In the genomic region with DNA sequence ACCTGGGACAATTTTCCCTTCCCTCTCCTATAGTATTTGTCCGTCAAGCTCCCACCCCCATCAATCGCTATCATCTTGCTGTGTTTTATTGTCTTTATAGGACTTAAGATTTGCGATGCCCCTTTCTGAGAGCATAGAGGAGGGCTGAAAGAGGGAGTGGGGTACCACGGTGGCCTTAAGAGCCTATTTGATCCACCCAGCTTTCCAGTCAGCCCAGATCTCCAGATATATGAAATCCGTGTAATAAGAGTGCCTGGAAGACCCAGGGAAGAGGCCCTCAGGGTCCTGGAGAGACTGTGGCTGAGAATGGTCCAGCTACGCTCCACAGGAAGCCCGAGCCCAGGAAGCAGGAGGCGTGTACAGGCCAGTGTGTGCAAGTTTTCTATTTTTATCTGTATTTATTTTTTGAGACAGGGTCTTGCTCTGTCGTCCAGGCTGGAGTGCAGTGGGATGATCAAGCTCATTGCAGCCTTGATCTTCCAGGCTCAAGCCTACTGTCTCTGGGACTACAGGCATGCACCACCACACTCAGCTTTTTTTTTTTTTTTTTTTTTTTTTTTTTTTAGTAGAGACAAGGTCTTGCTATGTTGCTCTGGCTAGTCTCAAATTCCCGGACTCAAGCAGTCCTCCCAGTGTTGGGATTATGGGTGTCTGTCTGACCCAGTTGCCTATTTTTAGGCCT, we compare ENCODE assay signal across 9 cellular contexts. TPM values are rescaled to one million over a fixed set of nuclear protein-coding genes. Genes with fewer than 3 reads are reported as not detected.
A peak's percentile ranks its signal among the peaks of the same experiment; 100 is the strongest.
DNase-seq lines count a peak whose midpoint lies in the region; ATAC-seq and TF ChIP-seq lines count a peak whose summit lies in the region.
"Had no signal": no experiment of that assay in that cellular context is flagged by ENCODE, and none has a peak within 500 bp of the region (broad histone marks: within the 10 kb centered on the region; RNA-seq: fewer than 3 reads in every experiment).

No MANE protein-coding gene starts in this region.

- peaks cover 39% of the 10 kb centered on the region for H3K9me1 ChIP-seq in IMR-90 (ENCODE audit: insufficient read depth, low read length)

- H2AFZ ChIP-seq in IMR-90 (replicated peaks; ENCODE audit: low read length, poor library complexity) = peak overlapping the region; percentile 47

- no peak overlapping the region; the same call in 1 of the 2 replicates for H4K91ac ChIP-seq in IMR-90 (ENCODE audit: insufficient read depth, low read depth, low read length)

- H3K9me3 Mint-ChIP-seq in natural killer cell treated with Interleukin-12 subunit alpha and Interleukin-12 subunit beta and Interleukin-15 and Interleukin-18, amount 100 ng/mL, for 72 hours = no peaks in the 10 kb centered on the region

- dilution Hi-C loops in IMR-90 (cut with HindIII; ENCODE audit: low sequenced_read_pairs, unreplicated experiment) = no loop called here

- H2BK120ac ChIP-seq in IMR-90 (ENCODE audit: low read depth, low read length) = peak overlapping the region; percentile 53; the same call in 1 of the 2 replicates

- in situ Hi-C loops in IMR-90 (cut with MboI; ENCODE audit: low sequenced_read_pairs) = no loop called here

- peak overlapping the region; percentile 31 for H3K23ac ChIP-seq in IMR-90 (ENCODE audit: low read depth, low read length)

- peak overlapping the region; percentile 70 for H2AK5ac ChIP-seq in IMR-90 (ENCODE audit: low read depth, low read length)

- H3K79me1 ChIP-seq in IMR-90 (ENCODE audit: low read depth in 1 of 2, low read length in 2 of 2) = peaks cover 31 to 82% of the 10 kb centered on the region in 2 experiments

- H3K36me3 ChIP-seq in BLaER1 = peaks cover 65% of the 10 kb centered on the region
- peaks cover 43% of the 10 kb centered on the region for H3K36me3 ChIP-seq in IMR-90 (ENCODE audit: control insufficient read depth, insufficient read depth, low read length)

- peak overlapping the region; percentile 71 to 76 for H3K27ac Mint-ChIP-seq in natural killer cell treated with Interleukin-12 subunit alpha and Interleukin-12 subunit beta and Interleukin-15 and Interleukin-18, amount 100 ng/mL, for 72 hours

- peak overlapping the region; percentile 60 for H2AK9ac ChIP-seq in IMR-90 (replicated peaks; ENCODE audit: low read depth, low read length, poor library complexity)

- H3K27me3 ChIP-seq in BLaER1 = no peaks in the 10 kb centered on the region
- no peaks in the 10 kb centered on the region for H3K27me3 ChIP-seq in IMR-90 (ENCODE audit: control insufficient read depth, insufficient read depth, low read length)
- H3K27me3 ChIP-seq: pancreas had no signal

- CTCF ChIA-PET in IMR-90 (lab: Yijun Ruan, JAX) = interaction anchor here (1.0 kb wide), 1 partner anchor 53 kb away, joined by 3 read pairs; no protein-coding TSS in a partner anchor

- POLR2A ChIA-PET in IMR-90 (lab: Charles Lee; ENCODE audit: unreplicated experiment) = interaction anchor here (0.6 kb wide), 2 partner anchors 23 to 110 kb away, joined by 3 to 5 read pairs; no protein-coding TSS in a partner anchor

- peak overlapping the region; percentile 66 for H3K4ac ChIP-seq in IMR-90 (ENCODE audit: low read depth, low read length)

- TF ChIP-seq POLR2A in IMR-90 (IDR thresholded peaks at IDR 0.05; ENCODE audit: low read depth, low read length) = no peak

- no peak overlapping the region for H3K18ac ChIP-seq in IMR-90 (ENCODE audit: low read depth, low read length)

- peak overlapping the region; percentile 53 for H2BK5ac ChIP-seq in IMR-90 (ENCODE audit: low read depth, low read length, poor library complexity, severe bottlenecking)

- no peak overlapping the region for H3K27ac ChIP-seq in BLaER1
- H3K27ac ChIP-seq in IMR-90 (ENCODE audit: insufficient read depth, low read length) = peak overlapping the region; percentile 70; the same call in 1 of the 2 replicates

- peak overlapping the region; percentile 23 for H2BK20ac ChIP-seq in IMR-90 (ENCODE audit: low read depth, low read length)

- TF ChIP-seq CTCF in IMR-90 (conservative IDR thresholded peaks at IDR 0.05; ENCODE audit: low read depth, low read length) = no peak

- H3K27me3 Mint-ChIP-seq in natural killer cell treated with Interleukin-12 subunit alpha and Interleukin-12 subunit beta and Interleukin-15 and Interleukin-18, amount 100 ng/mL, for 72 hours = no peaks in the 10 kb centered on the region

- no TSS peak for BruUV-seq in IMR-90 (replicated peaks; lab: Mats Ljungman, UMichigan)

- 0 out of 2 replicates have a peak overlapping the region, but pooled peaks have one; percentile 29 for H3K14ac ChIP-seq in IMR-90 (replicated peaks; ENCODE audit: low read depth, low read length)

- intact Hi-C loops in IMR-90 (cut with micrococcal nuclease) = loop anchor here (5.0 kb wide), 1 partner anchor 219 kb away; a partner anchor contains a TSS

- H3K4me3 ChIP-seq in BLaER1 (peak overlapping the region; percentile 89; the same call in 1 of the 2 replicates), IMR-90 (ENCODE audit: insufficient read depth, low read depth, low read length) (no peak overlapping the region)

- H4K5ac ChIP-seq in IMR-90 (ENCODE audit: low read depth, low read length) = no peak overlapping the region

- peaks cover 77% of the 10 kb centered on the region for H4K20me1 ChIP-seq in BLaER1
- H4K20me1 ChIP-seq in IMR-90 (ENCODE audit: insufficient read depth, low read length) = peaks cover 44% of the 10 kb centered on the region

- H3K36me3 Mint-ChIP-seq in natural killer cell treated with Interleukin-12 subunit alpha and Interleukin-12 subunit beta and Interleukin-15 and Interleukin-18, amount 100 ng/mL, for 72 hours = peaks cover 6% of the 10 kb centered on the region

- H3K4me1 Mint-ChIP-seq in natural killer cell treated with Interleukin-12 subunit alpha and Interleukin-12 subunit beta and Interleukin-15 and Interleukin-18, amount 100 ng/mL, for 72 hours (ENCODE audit: low read depth in 2 of 2) = peaks cover 21 to 23% of the 10 kb centered on the region in 2 donors

- peak; percentile 10 for DNase-seq in IMR-90
- DNase-seq in cerebellar cortex (ENCODE audit: low spot score) = peak; percentile 47
- no peak for DNase-seq in natural killer cell treated with Interleukin-12 subunit alpha and Interleukin-12 subunit beta and Interleukin-15 and Interleukin-18, amount 100 ng/mL, for 72 hours (ENCODE audit: low spot score)
- no peak for DNase-seq in NCI-H82 (lab: John Stamatoyannopoulos, UW)
- no peak for DNase-seq in NCI-H524 treated with DMSO at 0.1 percent for 48 hours (lab: John Stamatoyannopoulos, UW)
- no peak for DNase-seq in NCI-H748 treated with DMSO at 0.1 percent for 48 hours (lab: John Stamatoyannopoulos, UW)

- peak overlapping the region; percentile 97 for H3K4me2 ChIP-seq in BLaER1
- no peak overlapping the region for H3K4me2 ChIP-seq in IMR-90 (ENCODE audit: low read depth, low read length)

- no peaks in the 10 kb centered on the region for H3K9me3 ChIP-seq in BLaER1
- H3K9me3 ChIP-seq in IMR-90 (ENCODE audit: control insufficient read depth, insufficient read depth, low read length) = no peaks in the 10 kb centered on the region
- H3K9me3 ChIP-seq: pancreas had no signal

- peak overlapping the region in 1 of 2 experiments; percentile 52; a peak in 1 of 4 replicates for H4K8ac ChIP-seq in IMR-90 (ENCODE audit: low read depth in 2 of 2, low read length in 2 of 2)

- no peak for ATAC-seq in IMR-90 (ENCODE audit: low read depth)
- ATAC-seq in natural killer cell treated with Interleukin-12 subunit alpha and Interleukin-12 subunit beta and Interleukin-15 and Interleukin-18, amount 100 ng/mL, for 72 hours = no peak
- ATAC-seq in GM18520 (IDR thresholded peaks at IDR 0.05; ENCODE audit: unreplicated experiment) = no peak

- 67% methylated on average over 3 of the region's 10 CpGs; no CpG with 5 or more reads in 1 of the 2 experiments for WGBS in IMR-90 (ENCODE audit: extremely low coverage in 2 of 2, insufficient read length in 1 of 2), 2 experiments

- H3K4me1 ChIP-seq in BLaER1 = peaks cover 48% of the 10 kb centered on the region
- H3K4me1 ChIP-seq in IMR-90 (ENCODE audit: control insufficient read depth, insufficient read depth, low read length) = peaks cover 47% of the 10 kb centered on the region

- no peak for TF ChIP-seq RAD21 in IMR-90 (IDR thresholded peaks at IDR 0.05; ENCODE audit: low read length)

- H3K4me3 Mint-ChIP-seq in natural killer cell treated with Interleukin-12 subunit alpha and Interleukin-12 subunit beta and Interleukin-15 and Interleukin-18, amount 100 ng/mL, for 72 hours = peak overlapping the region; percentile 94

- H3K9ac ChIP-seq in BLaER1 = peak overlapping the region; percentile 63
- H3K9ac ChIP-seq in IMR-90 (ENCODE audit: low read depth, low read length) = no peak overlapping the region

- 0 out of 2 replicates have a peak overlapping the region, but pooled peaks have one; percentile 31 for H3K56ac ChIP-seq in IMR-90 (ENCODE audit: extremely low read depth, insufficient read depth, low read length)

- H2BK15ac ChIP-seq in IMR-90 (ENCODE audit: low read depth, low read length) = 0 out of 3 replicates have a peak overlapping the region, but pooled peaks have one; percentile 6

TF ChIP-seq in IMR-90, 13 proteins besides CTCF, POLR2A, EP300 and RAD21 (continues in another document):
- TF ChIP-seq SMC3 (IDR thresholded peaks at IDR 0.05; ENCODE audit: low read depth, low read length) = no peak

RNA-seq across cellular contexts. Expression of a gene that starts 1.0 kb away (rescaled TPM):
- 21.0 and 21.9 TPM in 2 replicates for total RNA-seq in IMR-90 (2012; rRNA removed)
- 38.3 and 42.3 TPM in 2 replicates for polyA plus RNA-seq in IMR-90 (2012; rRNA removed)
- polyA plus RNA-seq in IMR-90 (2012; cell fraction: cytosol; rRNA removed) = 15.5 and 40.7 TPM in 2 replicates
- 71.9 and 123 TPM in 2 replicates for polyA plus RNA-seq in IMR-90 (2012; cell fraction: nucleus; rRNA removed; ENCODE audit: low replicate concordance)
- total RNA-seq in natural killer cell treated with Interleukin-12 subunit alpha and Interleukin-12 subunit beta and Interleukin-15 and Interleukin-18, amount 100 ng/mL, for 72 hours = 10 to 100 TPM; 22.7 to 37.0 TPM

RNA-seq across cellular contexts. Expression of a gene that starts 24.0 kb away (rescaled TPM):
- total RNA-seq in IMR-90 (2012; rRNA removed) = 0.18 and 0.28 TPM in 2 replicates
- polyA plus RNA-seq in IMR-90 (2012; rRNA removed) = 0.59 and 0.63 TPM in 2 replicates
- polyA plus RNA-seq in IMR-90 (2012; cell fraction: cytosol; rRNA removed) = 0.21 and 0.46 TPM in 2 replicates
- polyA plus RNA-seq in IMR-90 (2012; cell fraction: nucleus; rRNA removed; ENCODE audit: low replicate concordance) = 2.5 and 3.7 TPM in 2 replicates
- 10 to 100 TPM in 1 of 2 donors, 1 to 10 TPM in 1; 4.4 to 20.1 TPM for total RNA-seq in natural killer cell treated with Interleukin-12 subunit alpha and Interleukin-12 subunit beta and Interleukin-15 and Interleukin-18, amount 100 ng/mL, for 72 hours

RNA-seq across cellular contexts. Expression of a gene that starts 30.3 kb away (rescaled TPM):
- 73.7 and 76.9 TPM in 2 replicates for total RNA-seq in IMR-90 (2012; rRNA removed)
- 155 and 169 TPM in 2 replicates for polyA plus RNA-seq in IMR-90 (2012; rRNA removed)
- polyA plus RNA-seq in IMR-90 (2012; cell fraction: cytosol; rRNA removed) = 86.6 and 128 TPM in 2 replicates
- 518 and 581 TPM in 2 replicates for polyA plus RNA-seq in IMR-90 (2012; cell fraction: nucleus; rRNA removed; ENCODE audit: low replicate concordance)
- 10 to 100 TPM; 53.5 to 60.2 TPM for total RNA-seq in natural killer cell treated with Interleukin-12 subunit alpha and Interleukin-12 subunit beta and Interleukin-15 and Interleukin-18, amount 100 ng/mL, for 72 hours

RNA-seq across cellular contexts. Expression of a gene that starts 51.4 kb away (rescaled TPM):
- 11.7 and 11.8 TPM in 2 replicates for total RNA-seq in IMR-90 (2012; rRNA removed)
- 31.4 and 34.3 TPM in 2 replicates for polyA plus RNA-seq in IMR-90 (2012; rRNA removed)
- polyA plus RNA-seq in IMR-90 (2012; cell fraction: cytosol; rRNA removed) = 12.8 and 16.9 TPM in 2 replicates
- polyA plus RNA-seq in IMR-90 (2012; cell fraction: nucleus; rRNA removed; ENCODE audit: low replicate concordance) = 352 and 485 TPM in 2 replicates
- 10 to 100 TPM; 31.3 to 62.4 TPM for total RNA-seq in natural killer cell treated with Interleukin-12 subunit alpha and Interleukin-12 subunit beta and Interleukin-15 and Interleukin-18, amount 100 ng/mL, for 72 hours

Comparison
In these comparisons a context has a peak if more than half of its experiments do, and no peak if none do; other contexts are left out.
1. DNase-seq: peak in IMR-90 (single experiment) and cerebellar cortex (single experiment); none in natural killer cell treated with Interleukin-12 subunit alpha and Interleukin-12 subunit beta and Interleukin-15 and Interleukin-18, amount 100 ng/mL, for 72 hours (single experiment), NCI-H82 (single experiment), NCI-H524 treated with DMSO at 0.1 percent for 48 hours (single experiment) and NCI-H748 treated with DMSO at 0.1 percent for 48 hours (single experiment).